ENCODE assay signal across 24 cellular contexts in the genomic region with DNA sequence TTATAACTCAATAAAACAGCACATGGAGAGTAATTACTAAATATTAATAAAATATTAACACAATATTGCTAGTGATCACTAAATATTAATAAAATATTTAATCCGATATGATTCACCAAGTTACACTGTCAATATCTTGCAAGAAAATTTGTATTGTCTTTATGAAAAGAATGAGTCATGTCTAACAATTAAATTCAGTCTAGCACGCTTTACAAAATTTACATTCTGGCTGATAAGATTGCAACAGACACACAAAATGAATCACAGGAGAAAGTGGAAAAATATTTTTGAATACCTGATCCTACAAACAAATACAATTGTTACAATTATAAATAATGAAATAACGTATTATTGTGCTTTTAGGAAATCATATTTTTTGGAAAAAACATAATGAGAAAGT.
"Had no signal": no experiment of that assay in that cellular context is flagged by ENCODE, and none has a peak within 500 bp of the region (broad histone marks: within the 10 kb centered on the region; RNA-seq: fewer than 3 reads in every experiment).

No MANE protein-coding gene starts in this region.

- H3K4me1 ChIP-seq: left lung, lower lobe of right lung, right atrium auricular region, right lobe of liver, tibial nerve, uterus had no signal

- H3K9me3 ChIP-seq: lower lobe of right lung, neutrophil, right lobe of liver, uterus had no signal

- H3K4me3 ChIP-seq: left lung, lower lobe of right lung, neural progenitor cell, right atrium auricular region, right lobe of liver, smooth muscle cell, tibial nerve, uterus had no signal

- H3K4me2 ChIP-seq: neural progenitor cell, smooth muscle cell had no signal

- ATAC-seq: left colon; left lung; lower lobe of right lung; natural killer cell; right lobe of liver; stimulated activated naive CD8-positive, alpha-beta T cell treated with anti-CD3 and anti-CD28 coated beads, Interleukin-15, amount 100 ng/mL, for 72 hours had no signal

- FAIRE-seq: keratinocyte had no signal

- DNase-seq: hippocampal formation; left colon; left lung; lower lobe of right lung; mesendoderm; naive B cell; natural killer cell; nephron progenitor cell; occipital lobe; right lobe of liver; stimulated activated CD4-positive, alpha-beta T cell treated with anti-CD3 and anti-CD28 coated beads, Interleukin-1b, Interleukin-23, amount 100 ng/mL, for 48 hours; stimulated activated CD4-positive, alpha-beta T cell treated with anti-CD3 and anti-CD28 coated beads, Interleukin-2, amount 100 ng/mL, for 48 hours; stimulated activated CD4-positive, alpha-beta T cell treated with anti-CD3 and anti-CD28 coated beads, Interleukin-4, amount 100 ng/mL, for 4 hours; stimulated activated CD8-positive, alpha-beta memory T cell treated with anti-CD3 and anti-CD28 coated beads, Interleukin-4, amount 100 ng/mL, for 48 hours; stimulated activated naive CD4-positive, alpha-beta T cell treated with Interleukin-2 at 50 U/mL for 16 hours; stimulated activated naive CD8-positive, alpha-beta T cell treated with anti-CD3 and anti-CD28 coated beads, Interleukin-15, amount 100 ng/mL, for 72 hours; substantia nigra; uterus had no signal

- H3K27ac ChIP-seq: left lung, lower lobe of right lung, neural progenitor cell, neutrophil, right lobe of liver, tibial nerve, uterus had no signal

- H3K27me3 ChIP-seq: left lung, neural progenitor cell, neutrophil, right atrium auricular region, right lobe of liver, tibial nerve, uterus had no signal

- H3K36me3 ChIP-seq: left lung, lower lobe of right lung, neural progenitor cell, neutrophil, right atrium auricular region, right lobe of liver, tibial nerve, uterus had no signal
